Comparison of ENCODE assay signal across 11 cellular contexts in the genomic region with DNA sequence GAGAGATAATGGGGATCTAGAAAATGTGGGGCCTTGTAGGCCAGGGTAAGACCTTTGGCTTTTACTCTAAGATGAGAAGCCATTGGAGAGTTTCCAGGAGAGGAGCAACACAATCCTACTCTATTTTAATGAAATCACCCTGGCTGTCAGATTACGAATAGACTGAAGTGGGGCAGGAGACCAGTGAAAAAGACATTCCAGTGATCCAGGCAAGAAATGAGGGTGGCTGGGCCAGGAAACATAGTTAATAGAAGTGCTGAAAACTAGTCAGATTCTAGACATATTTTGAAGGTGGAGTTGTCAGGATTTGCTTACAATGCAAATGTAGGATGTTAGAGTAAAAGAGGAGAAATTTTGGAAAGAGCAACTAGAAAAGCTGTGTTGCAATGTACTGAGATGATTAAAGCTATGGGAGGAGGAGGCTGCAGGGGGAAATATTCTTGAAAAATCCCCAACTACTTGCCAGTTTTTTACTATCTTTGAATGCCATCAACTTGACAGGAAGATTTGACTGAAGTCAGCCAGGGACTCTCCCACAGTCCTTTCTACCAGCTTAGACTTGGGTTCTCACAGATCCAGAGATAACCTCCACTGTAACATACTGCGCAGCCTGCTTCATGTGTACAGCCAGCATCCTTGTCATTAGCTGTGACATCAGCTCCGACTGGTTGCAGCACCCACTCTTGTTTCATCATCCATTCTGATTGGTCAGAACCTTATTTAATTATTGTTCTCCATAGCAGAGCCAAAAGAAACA.
DNase-seq lines count a peak whose midpoint lies in the region; ATAC-seq and TF ChIP-seq lines count a peak whose summit lies in the region.
"Had no signal": no experiment of that assay in that cellular context is flagged by ENCODE, and none has a peak within 500 bp of the region (broad histone marks: within the 10 kb centered on the region; RNA-seq: fewer than 3 reads in every experiment).

No MANE protein-coding gene starts in this region.

- TF ChIP-seq EP300 in SK-N-SH (IDR thresholded peaks at IDR 0.05; ENCODE audit: borderline replicate concordance in 1 of 2, low read depth in 1 of 2, low read length in 1 of 2) (peak in 1 of 2 experiments; percentile 65; a peak in 1 of 4 replicates), sigmoid colon (IDR thresholded peaks at IDR 0.05) (no peak)

- no peaks in the 10 kb centered on the region for H3K9me2 ChIP-seq in SK-N-SH

- H3K27me3 ChIP-seq in SK-N-SH (ENCODE audit: insufficient read depth), result no peaks in the 10 kb centered on the region
- no peaks in the 10 kb centered on the region for H3K27me3 ChIP-seq in heart left ventricle
- no peaks in the 10 kb centered on the region for H3K27me3 ChIP-seq in sigmoid colon

- H3F3A ChIP-seq in SK-N-SH (replicated peaks; ENCODE audit: insufficient read depth), result peaks cover 37% of the 10 kb centered on the region

- peak overlapping the region; percentile 43 for H3K4me2 ChIP-seq in SK-N-SH

- no peak for TF ChIP-seq RAD21 in SK-N-SH (IDR thresholded peaks at IDR 0.05; ENCODE audit: low read length)

- peak overlapping the region; percentile 34; the same call in 1 of the 2 replicates for H2AFZ ChIP-seq in SK-N-SH (ENCODE audit: low read depth)

- TF ChIP-seq CTCF in SK-N-SH (IDR thresholded peaks at IDR 0.05) (no peak), heart left ventricle (IDR thresholded peaks at IDR 0.05) (no peak), sigmoid colon (IDR thresholded peaks at IDR 0.05) (no peak)

- H3K4me1 ChIP-seq in SK-N-SH (ENCODE audit: control insufficient read depth in 1 of 2, insufficient read depth in 2 of 2, low read depth in 1 of 2, low read length in 1 of 2), result peaks cover 9 to 29% of the 10 kb centered on the region in 2 experiments; a peak in 3 of 4 replicates
- peaks cover 0 to 77% (median 14%) of the 10 kb centered on the region in 12 donors for H3K4me1 ChIP-seq in heart left ventricle
- H3K4me1 ChIP-seq in sigmoid colon, result no peaks in the 10 kb centered on the region

- POLR2A ChIA-PET in SK-N-SH (lab: Yijun Ruan, JAX), result no interaction called here

- peaks cover 12% of the 10 kb centered on the region for H3K4me1 Mint-ChIP-seq in stimulated activated memory B cell treated with anti-CD40 and anti-IgM and Interleukin-4, amounts not matched to agents 10 μg/mL and 1 μg/mL and 100 μg/mL, for 72 hours

- H3K4me3 ChIP-seq in SK-N-SH (ENCODE audit: low read depth in 2 of 2, low read length in 1 of 2), result no peak overlapping the region
- H3K4me3 ChIP-seq in heart left ventricle, result no peak overlapping the region
- no peak overlapping the region for H3K4me3 ChIP-seq in sigmoid colon

- H3K27ac ChIP-seq in SK-N-SH (ENCODE audit: low read depth in 2 of 2, low read length in 1 of 2) (peak overlapping the region; percentile 53 to 89; a peak in 3 of 4 replicates), heart left ventricle (peak overlapping the region in 3 of 12 donors; percentile 26 to 76 (median 34)), sigmoid colon (peak overlapping the region in 2 of 4 donors; percentile 14 to 48)
- H3K27ac ChIP-seq: C4-2B had no signal

- no peak overlapping the region for H3K4me3 Mint-ChIP-seq in stimulated activated memory B cell treated with anti-CD40 and anti-IgM and Interleukin-4, amounts not matched to agents 10 μg/mL and 1 μg/mL and 100 μg/mL, for 72 hours

- H3K9me3 ChIP-seq in SK-N-SH (no peaks in the 10 kb centered on the region), heart left ventricle (no peaks in the 10 kb centered on the region), sigmoid colon (no peaks in the 10 kb centered on the region)

- H3K36me3 ChIP-seq in SK-N-SH (replicated peaks in 1 of 2; ENCODE audit: control insufficient read depth in 1 of 2, insufficient read depth in 2 of 2, low read length in 1 of 2) (no peaks in the 10 kb centered on the region), heart left ventricle (no peaks in the 10 kb centered on the region), sigmoid colon (no peaks in the 10 kb centered on the region)

- H3K36me3 Mint-ChIP-seq in stimulated activated memory B cell treated with anti-CD40 and anti-IgM and Interleukin-4, amounts not matched to agents 10 μg/mL and 1 μg/mL and 100 μg/mL, for 72 hours, result no peaks in the 10 kb centered on the region

- H3K9me3 Mint-ChIP-seq in stimulated activated memory B cell treated with anti-CD40 and anti-IgM and Interleukin-4, amounts not matched to agents 10 μg/mL and 1 μg/mL and 100 μg/mL, for 72 hours, result no peaks in the 10 kb centered on the region

- intact Hi-C loops in heart left ventricle (cut with DNase I) (no loop called here), sigmoid colon (cut with DNase I) (no loop called here)

- 21% methylated on average over 3 of the region's 3 CpGs for WGBS in SK-N-SH (ENCODE audit: low lambda C conversion rate)
- 42 to 56% (median 47%) methylated on average over 3 of the region's 3 CpGs for WGBS in heart left ventricle, 4 donors
- 74 to 82% methylated on average over 3 of the region's 3 CpGs for WGBS in sigmoid colon, 2 donors

- H3K79me2 ChIP-seq in SK-N-SH (ENCODE audit: insufficient read depth), result no peaks in the 10 kb centered on the region

- no peaks in the 10 kb centered on the region for H3K27me3 Mint-ChIP-seq in stimulated activated memory B cell treated with anti-CD40 and anti-IgM and Interleukin-4, amounts not matched to agents 10 μg/mL and 1 μg/mL and 100 μg/mL, for 72 hours

- no peak for TF ChIP-seq POLR2A in heart left ventricle (IDR thresholded peaks at IDR 0.05)
- no peak for TF ChIP-seq POLR2A in sigmoid colon (IDR thresholded peaks at IDR 0.05)

- no peaks in the 10 kb centered on the region for H4K20me1 ChIP-seq in SK-N-SH (ENCODE audit: insufficient read depth)

- peak; percentile 17 for DNase-seq in activated T-cell treated with anti-CD3 and anti-CD28 coated beads for 24 hours (ENCODE audit: low read depth)
- no peak for DNase-seq in activated T-cell treated with anti-CD3 and anti-CD28 coated beads, Interleukin-2, amount 50 U/mL, for 1 hour
- DNase-seq in SK-N-SH, result peak; percentile 30
- peak in 2 of 5 donors; percentile 28 to 38 for DNase-seq in heart left ventricle
- DNase-seq in stimulated activated CD8-positive, alpha-beta memory T cell treated with anti-CD3 and anti-CD28 coated beads, Interleukin-12 subunit alpha, Interleukin-12 subunit beta, amount 100 ng/mL, for 24 hours (ENCODE audit: extremely low read depth), result peak; percentile 2
- no peak for DNase-seq in sigmoid colon
- DNase-seq: hippocampal formation had no signal

- ATAC-seq in heart left ventricle (peak in 3 of 4 donors; percentile 48 to 71 (median 59)), GM21423 (IDR thresholded peaks at IDR 0.05; ENCODE audit: unreplicated experiment) (no peak)
- no peak for ATAC-seq in stimulated activated memory B cell treated with anti-CD40 and anti-IgM and Interleukin-4, amounts not matched to agents 10 μg/mL and 1 μg/mL and 100 μg/mL, for 72 hours
- ATAC-seq: HCT116 had no signal

- no peak overlapping the region for H3K9ac ChIP-seq in SK-N-SH

- CTCF ChIA-PET in SK-N-SH (lab: Yijun Ruan, JAX), result interaction anchor here (1.0 kb wide), 1 partner anchor 19 kb away, joined by 3 read pairs; no protein-coding TSS in a partner anchor

- no peak overlapping the region for H3K27ac Mint-ChIP-seq in stimulated activated memory B cell treated with anti-CD40 and anti-IgM and Interleukin-4, amounts not matched to agents 10 μg/mL and 1 μg/mL and 100 μg/mL, for 72 hours

TF ChIP-seq in SK-N-SH, 30 proteins besides CTCF, POLR2A, EP300 and RAD21 (continues in another document):
- TF ChIP-seq RCOR1 (IDR thresholded peaks at IDR 0.05; ENCODE audit: low read length) (no peak), YY1 (IDR thresholded peaks at IDR 0.05; ENCODE audit: low read depth) (no peak), RXRA (IDR thresholded peaks at IDR 0.05; ENCODE audit: borderline replicate concordance, low read depth) (peak; percentile 31; the same call in 1 of the 2 replicates), USF2 (IDR thresholded peaks at IDR 0.05; ENCODE audit: borderline replicate concordance, low read depth, low read length) (no peak), NFIC (IDR thresholded peaks at IDR 0.05; ENCODE audit: borderline replicate concordance) (peak; percentile 71), TEAD4 (IDR thresholded peaks at IDR 0.05; ENCODE audit: borderline replicate concordance, insufficient read depth) (peak; percentile 43; the same call in 1 of the 2 replicates), USF1 (IDR thresholded peaks at IDR 0.05; ENCODE audit: borderline replicate concordance, low read depth) (0 out of 2 replicates have a peak, but pooled peaks have one; percentile 23), JUND (IDR thresholded peaks at IDR 0.05) (peak; percentile 72), NRF1 (IDR thresholded peaks at IDR 0.05; ENCODE audit: low read depth, low read length) (no peak), TCF12 (IDR thresholded peaks at IDR 0.05) (peak; percentile 74), SMC3 (IDR thresholded peaks at IDR 0.05; ENCODE audit: low read depth, low read length) (no peak), ELF1 (IDR thresholded peaks at IDR 0.05) (no peak)
- TF ChIP-seq, protein P1, sequence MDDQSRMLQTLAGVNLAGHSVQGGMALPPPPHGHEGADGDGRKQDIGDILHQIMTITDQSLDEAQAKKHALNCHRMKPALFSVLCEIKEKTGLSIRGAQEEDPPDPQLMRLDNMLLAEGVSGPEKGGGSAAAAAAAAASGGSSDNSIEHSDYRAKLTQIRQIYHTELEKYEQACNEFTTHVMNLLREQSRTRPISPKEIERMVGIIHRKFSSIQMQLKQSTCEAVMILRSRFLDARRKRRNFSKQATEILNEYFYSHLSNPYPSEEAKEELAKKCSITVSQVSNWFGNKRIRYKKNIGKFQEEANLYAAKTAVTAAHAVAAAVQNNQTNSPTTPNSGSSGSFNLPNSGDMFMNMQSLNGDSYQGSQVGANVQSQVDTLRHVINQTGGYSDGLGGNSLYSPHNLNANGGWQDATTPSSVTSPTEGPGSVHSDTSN (IDR thresholded peaks at IDR 0.05), result peak; percentile 86

Comparison
In these comparisons a context has a peak if more than half of its experiments do, and no peak if none do; other contexts are left out.
1. DNase-seq: peak in activated T-cell treated with anti-CD3 and anti-CD28 coated beads for 24 hours (single experiment), SK-N-SH (single experiment) and stimulated activated CD8-positive, alpha-beta memory T cell treated with anti-CD3 and anti-CD28 coated beads, Interleukin-12 subunit alpha, Interleukin-12 subunit beta, amount 100 ng/mL, for 24 hours (single experiment); none in activated T-cell treated with anti-CD3 and anti-CD28 coated beads, Interleukin-2, amount 50 U/mL, for 1 hour (single experiment) and sigmoid colon (single experiment).
2. ATAC-seq: peak in heart left ventricle (3 of 4); none in stimulated activated memory B cell treated with anti-CD40 and anti-IgM and Interleukin-4, amounts not matched to agents 10 μg/mL and 1 μg/mL and 100 μg/mL, for 72 hours (single experiment) and GM21423 (single experiment).